8 cellular contexts compared by ENCODE assay signal in the genomic region with DNA sequence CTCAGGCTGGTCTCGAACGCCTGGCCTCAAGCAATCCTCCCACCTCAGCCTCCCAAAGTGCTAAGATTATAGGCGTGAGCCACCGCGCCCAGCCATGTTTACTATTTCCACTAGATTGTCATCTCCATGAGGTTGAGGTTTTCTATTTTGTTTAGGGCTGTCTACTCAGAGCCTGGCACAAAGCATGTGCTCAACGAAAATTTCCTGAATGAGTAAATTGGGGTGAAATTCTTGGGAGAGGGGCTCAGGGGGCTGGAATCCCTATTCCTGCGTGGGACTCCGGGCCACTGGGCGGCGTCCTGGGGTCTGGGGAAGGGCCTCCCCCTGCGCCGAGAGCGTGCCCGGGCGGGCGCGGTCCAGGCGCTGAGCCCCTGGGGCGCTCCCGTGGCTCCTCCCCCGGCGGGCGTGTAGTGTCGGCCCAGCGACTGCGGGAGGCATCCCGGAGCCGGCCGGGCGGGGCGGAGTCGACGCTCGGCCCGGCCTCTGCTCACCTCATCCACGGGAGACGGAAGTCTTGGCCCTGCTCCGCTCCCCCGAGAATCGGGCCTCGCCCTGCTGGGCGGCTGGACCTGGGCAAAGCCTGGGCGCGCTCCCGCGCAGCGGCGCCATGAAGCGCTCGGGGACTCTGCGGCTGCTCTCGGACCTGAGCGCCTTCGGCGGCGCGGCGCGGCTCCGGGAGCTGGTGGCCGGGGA. TPM values are rescaled to one million over a fixed set of nuclear protein-coding genes. Genes with fewer than 3 reads are reported as not detected.
DNase-seq lines count a peak whose midpoint lies in the region; ATAC-seq and TF ChIP-seq lines count a peak whose summit lies in the region.

HPS6 (plus strand) TSS at position 482 of the 693 bp plus-strand sequence; CDS start at position 608, 126 bp downstream.

- intact Hi-C loops in right cardiac atrium (cut with DNase I) = no loop called here

- H3K27ac ChIP-seq in angular gyrus (ENCODE audit: low read depth, low read length) (peak within 1 kb of the TSS; percentile 48), right cardiac atrium (ENCODE audit: low read length) (peak within 1 kb of the TSS; percentile 88)

- H3K4me3 ChIP-seq in right cardiac atrium (ENCODE audit: low read length) = peak within 1 kb of the TSS; percentile 84

- no peaks in the 10 kb centered on the region for H3K27me3 ChIP-seq in right cardiac atrium (ENCODE audit: control insufficient read depth, insufficient read depth)

- WGBS in right cardiac atrium = 1% methylated on average over 61 of the region's 61 CpGs

- in situ Hi-C loops in GM13976 (cut with MboI; ENCODE audit: low sequenced_read_pairs, unreplicated experiment) = no loop called here

- H3K9me3 ChIP-seq in right cardiac atrium (ENCODE audit: control insufficient read depth, low read length) = no peaks in the 10 kb centered on the region

- peak; percentile 99 for DNase-seq in GM13976 (ENCODE audit: low spot score)
- peak; percentile 44 for DNase-seq in NCI-H128 (lab: John Stamatoyannopoulos, UW; ENCODE audit: unreplicated experiment)
- peak; percentile 76 to 93 (median 85) for DNase-seq in T-helper 2 cell
- DNase-seq in right cardiac atrium = peak; percentile 95 to 98 (median 97)
- DNase-seq in renal cortical epithelial cell (ENCODE audit: low read depth) = peak; percentile 77
- no peak for DNase-seq in cortex of kidney (lab: John Stamatoyannopoulos, UW)

- H3K4me1 ChIP-seq in right cardiac atrium (ENCODE audit: control insufficient read depth, insufficient read depth, low read length) = peaks cover 12% of the 10 kb centered on the region

- TF ChIP-seq CTCF in GM13976 (IDR thresholded peaks at IDR 0.05; ENCODE audit: borderline replicate concordance, control extremely low read depth, extremely low read depth, insufficient read depth, missing control alignments) = no peak

- ATAC-seq in HG02678 (IDR thresholded peaks at IDR 0.05; ENCODE audit: unreplicated experiment) (peak; percentile 96), right cardiac atrium (peak; percentile 98)

RNA-seq across cellular contexts. Expression of gene HPS6, which starts in this region (rescaled TPM):
- total RNA-seq in right cardiac atrium (10 to 100 TPM; 10.5 to 12.0 (median 11.1) TPM), renal cortical epithelial cell (44.8 and 86.7 TPM in 2 replicates)
- 8.6 TPM for polyA plus RNA-seq in right cardiac atrium
